ENCODE assay signal across 16 cellular contexts in genomic region chr18:79684787-79685186, GRCh38. TPM values are rescaled to one million over a fixed set of nuclear protein-coding genes. Genes with fewer than 3 reads are reported as not detected.
DNase-seq lines count a peak whose midpoint lies in the region; ATAC-seq, FAIRE-seq and TF ChIP-seq lines count a peak whose summit lies in the region.
"Had no signal": no experiment of that assay in that cellular context is flagged by ENCODE, and none has a peak within 500 bp of the region (broad histone marks: within the 10 kb centered on the region; RNA-seq: fewer than 3 reads in every experiment).

No MANE protein-coding gene starts in this region.

- CTCF ChIA-PET in K562 (lab: Yijun Ruan, JAX; ENCODE audit: low intra/inter-chr PET ratio) = no interaction called here

- TF ChIP-seq EP300 in K562 (IDR thresholded peaks at IDR 0.05; ENCODE audit: low read length) = no peak

- DNase-seq in D721Med (ENCODE audit: insufficient read length, low spot score) = no peak
- no peak for DNase-seq in K562 (ENCODE audit: extremely low read depth in 1 of 4, low spot score in 3 of 4)
- DNase-seq in natural killer cell = no peak
- DNase-seq in stimulated activated naive CD4-positive, alpha-beta T cell treated with Interleukin-2 at 50 U/mL for 16 hours (lab: John Stamatoyannopoulos, UW) = no peak
- no peak for DNase-seq in NCI-H1092 (lab: John Stamatoyannopoulos, UW)
- DNase-seq: Caco-2, GF-D8, left cardiac atrium, NCI-H146, nephron progenitor cell, SHP77 treated with DMSO at 0.1 percent for 48 hours, WERI-Rb-1 had no signal

- TF ChIP-seq CTCF in D721Med (IDR thresholded peaks at IDR 0.05; ENCODE audit: insufficient read depth, missing control alignments) (no peak), K562 (IDR thresholded peaks at IDR 0.05 in 2 of 3, conservative IDR thresholded peaks at IDR 0.05 in 1 of 3; ENCODE audit: insufficient read depth in 2 of 3, low read depth in 1 of 3, low read length in 3 of 3) (no peak), natural killer cell (IDR thresholded peaks at IDR 0.05) (no peak)

- H3K27me3 ChIP-seq in K562 (ENCODE audit: control insufficient read depth in 2 of 2, insufficient read depth in 2 of 2, low read length in 2 of 2) = no peaks in the 10 kb centered on the region
- H3K27me3 ChIP-seq: breast epithelium had no signal

- no peaks in the 10 kb centered on the region for H3K27me3 Mint-ChIP-seq in natural killer cell (ENCODE audit: low read depth in 2 of 2)

- H4K20me1 ChIP-seq in K562 (replicated peaks; ENCODE audit: control insufficient read depth, insufficient read depth, low read length) = peaks cover 11% of the 10 kb centered on the region

- no peak for TF ChIP-seq RAD21 in K562 (CRISPR knock-in tag; conservative IDR thresholded peaks at IDR 0.05 in 1 of 2, IDR thresholded peaks at IDR 0.05 in 1 of 2)

- BruUV-seq in K562 (replicated peaks; lab: Mats Ljungman, UMichigan) = no TSS peak

- no peak overlapping the region for H3K4me3 ChIP-seq in K562
- H3K4me3 ChIP-seq: breast epithelium had no signal

- no peak overlapping the region for H3K9ac ChIP-seq in K562 (ENCODE audit: insufficient read depth in 1 of 2, low read depth in 2 of 2, low read length in 2 of 2)

- H3K27ac Mint-ChIP-seq in natural killer cell = peak overlapping the region; percentile 81 to 82
- H3K27ac Mint-ChIP-seq: nephron progenitor cell had no signal

- H3K4me3 Mint-ChIP-seq in natural killer cell = peak overlapping the region; percentile 71
- H3K4me3 Mint-ChIP-seq: nephron progenitor cell had no signal

- POLR2A ChIA-PET in K562 (lab: Yijun Ruan, JAX) = no interaction called here

- peaks cover 68 to 74% of the 10 kb centered on the region in 2 donors for H3K4me1 Mint-ChIP-seq in natural killer cell

- H3K4me2 ChIP-seq in K562 (ENCODE audit: insufficient read depth, low read length) = no peak overlapping the region

- H2AFZ ChIP-seq in K562 (ENCODE audit: low read depth, low read length) = no peak overlapping the region

- no peak overlapping the region for H3K27ac ChIP-seq in K562 (ENCODE audit: extremely low read depth, low read depth, low read length)
- H3K27ac ChIP-seq: breast epithelium, epithelial cell of prostate, WERI-Rb-1 had no signal

- no peaks in the 10 kb centered on the region for H3K36me3 Mint-ChIP-seq in natural killer cell

- WGBS in K562 (ENCODE audit: insufficient coverage, low coverage, missing lambda C conversion rate) = 76% methylated on average over 11 of the region's 13 CpGs

- no peak for TF ChIP-seq POLR2A in K562 (conservative IDR thresholded peaks at IDR 0.05)

- intact Hi-C loops in K562 (cut with micrococcal nuclease) = no loop called here
- intact Hi-C loops in natural killer cell (cut with micrococcal nuclease) = loop anchor here (5.0 kb wide), 1 partner anchor 617 kb away; the partner anchor contains the start of gene ATP9B

- no peaks in the 10 kb centered on the region for H3K9me1 ChIP-seq in K562 (ENCODE audit: control insufficient read depth, insufficient read depth, low read length)

- ATAC-seq in GM21390 (IDR thresholded peaks at IDR 0.05; ENCODE audit: unreplicated experiment) = peak; percentile 36
- ATAC-seq in K562 = peak; percentile 20; the same call in 2 of the 3 replicates
- peak; percentile 8 to 17 (median 11) for ATAC-seq in natural killer cell
- no peak for ATAC-seq in GM18520 (IDR thresholded peaks at IDR 0.05; ENCODE audit: unreplicated experiment)

- FAIRE-seq in D721Med (lab: Jason Lieb, UNC) (peak; percentile 94), K562 (lab: Jason Lieb, UNC) (no peak)

- H3K4me1 ChIP-seq in K562 (replicated peaks in 1 of 2; ENCODE audit: control insufficient read depth in 2 of 2, insufficient read depth in 2 of 2, low read length in 2 of 2) = peaks cover 6 to 16% of the 10 kb centered on the region in 2 experiments; a peak in 4 of 5 replicates
- H3K4me1 ChIP-seq: Caco-2 had no signal

- no peaks in the 10 kb centered on the region for H3K9me3 Mint-ChIP-seq in natural killer cell
- H3K9me3 Mint-ChIP-seq: nephron progenitor cell had no signal

- in situ Hi-C loops in K562 (cut with MboI) = no loop called here

- peaks cover 3% of the 10 kb centered on the region; the same call in 2 of the 3 replicates for H3K36me3 ChIP-seq in K562 (ENCODE audit: control insufficient read depth, insufficient read depth, low read length)
- H3K36me3 ChIP-seq: breast epithelium had no signal

- H3K9me3 ChIP-seq in K562 (replicated peaks; ENCODE audit: control insufficient read depth, insufficient read depth, low read depth, low read length) = no peaks in the 10 kb centered on the region
- H3K9me3 ChIP-seq: breast epithelium, Caco-2 had no signal

- peaks cover 74% of the 10 kb centered on the region for H3K79me2 ChIP-seq in K562 (ENCODE audit: control insufficient read depth, insufficient read depth, low read length)

TF ChIP-seq in K562, 482 proteins besides CTCF, POLR2A, EP300 and RAD21 (continues in another document):
- no peak for TF ChIP-seq TEAD4 (IDR thresholded peaks at IDR 0.05; ENCODE audit: low read length)
- TF ChIP-seq TEAD4 (CRISPR knock-in tag; IDR thresholded peaks at IDR 0.05; ENCODE audit: borderline replicate concordance) = no peak
- TF ChIP-seq LCOR (CRISPR knock-in tag; IDR thresholded peaks at IDR 0.05) = no peak
- TF ChIP-seq CLOCK (CRISPR knock-in tag; IDR thresholded peaks at IDR 0.05; ENCODE audit: borderline replicate concordance) = no peak
- no peak for TF ChIP-seq HNRNPUL1 (IDR thresholded peaks at IDR 0.05; ENCODE audit: low read length)
- TF ChIP-seq FOXJ2 (tag; IDR thresholded peaks at IDR 0.05) = no peak
- no peak for TF ChIP-seq GTF3C2 (IDR thresholded peaks at IDR 0.05; ENCODE audit: borderline replicate concordance, extremely low read depth, insufficient read length)
- TF ChIP-seq SP2 (IDR thresholded peaks at IDR 0.05; ENCODE audit: extremely low read depth, low read depth, low read length, poor library complexity, severe bottlenecking) = no peak

RNA-seq across cellular contexts. Expression of gene CTDP1, which starts 5.2 kb away (rescaled TPM):
- 18.1 and 24.6 TPM in 2 replicates for total RNA-seq in K562 (2011; cell fraction: chromatin; rRNA removed; ENCODE audit: low replicate concordance)
- 14.2 and 16.2 TPM in 2 replicates for total RNA-seq in K562 (2011; cell fraction: nucleolus; rRNA removed)
- 9.8 and 14.2 TPM in 2 replicates for total RNA-seq in K562 (2011; cell fraction: nucleoplasm; rRNA removed)
- total RNA-seq in K562 (2014; rRNA removed) (15.0 and 15.7 TPM in 2 replicates), K562 (2014; rRNA removed; fragmentation: Illumina TruSeq; extraction: Trizol) (3.2 and 3.4 TPM in 2 replicates), K562 (2015; rRNA removed; fragmentation: Illumina TruSeq; extraction: Trizol) (6.9 and 7.7 TPM in 2 replicates), K562 (2021) (15.1 and 19.2 TPM in 2 replicates), natural killer cell (10 to 100 TPM; 66.9 to 89.4 (median 77.1) TPM)
- polyA plus RNA-seq in K562 (2011; rRNA removed) (3.3 and 5.0 TPM in 2 replicates), K562 (2014; fragmentation: Illumina TruSeq; extraction: Trizol) (4.0 and 7.1 TPM in 2 replicates), K562 (2014; fragmentation: Nextera tagmentation; extraction: Ambion mirVana) (under 1 TPM; 0.07 to 0.21 TPM), K562 (2014; rRNA removed) (7.3 and 7.6 TPM in 2 replicates)
- 3.1 and 4.8 TPM in 2 replicates for polyA plus RNA-seq in K562 (2011; cell fraction: cytosol; rRNA removed)
- polyA plus RNA-seq in K562 (2011; cell fraction: nucleus; rRNA removed) = 9.4 and 14.5 TPM in 2 replicates
- 8.3 and 8.6 TPM in 2 replicates for polyA plus RNA-seq in K562 (2012)
- 3.7 and 4.3 TPM in 2 replicates for polyA minus RNA-seq in K562 (2011; rRNA and poly(A)+ RNA removed)
- polyA minus RNA-seq in K562 (2011; cell fraction: cytosol; rRNA and poly(A)+ RNA removed) = 7.5 and 7.7 TPM in 2 replicates
- polyA minus RNA-seq in K562 (2011; cell fraction: nucleus; rRNA and poly(A)+ RNA removed) = 8.8 and 13.7 TPM in 2 replicates
